ENCODE assay signal across 19 cellular contexts in genomic region chr1:209802117-209802779, GRCh38. TPM values are rescaled to one million over a fixed set of nuclear protein-coding genes. Genes with fewer than 3 reads are reported as not detected.
A peak's percentile ranks its signal among the peaks of the same experiment; 100 is the strongest.
DNase-seq lines count a peak whose midpoint lies in the region; ATAC-seq, FAIRE-seq and TF ChIP-seq lines count a peak whose summit lies in the region.
"Had no signal": no experiment of that assay in that cellular context is flagged by ENCODE, and none has a peak within 500 bp of the region (broad histone marks: within the 10 kb centered on the region; RNA-seq: fewer than 3 reads in every experiment).

No MANE protein-coding gene starts in this region.

- peaks cover 2% of the 10 kb centered on the region for H3K9me3 ChIP-seq in thymus (ENCODE audit: control insufficient read depth)
- H3K9me3 ChIP-seq: A549 had no signal

- 97% methylated on average over 4 of the region's 4 CpGs for WGBS in thymus

- peaks cover 7% of the 10 kb centered on the region for H3K4me1 ChIP-seq in thymus (ENCODE audit: control insufficient read depth, insufficient read depth, low read length)
- H3K4me1 ChIP-seq: A549 had no signal

- FAIRE-seq in bronchial epithelial cell (lab: Jason Lieb, UNC), result no peak
- FAIRE-seq: A549 had no signal

- ATAC-seq in left lobe of liver, result peak; percentile 65
- ATAC-seq: A549; naive thymus-derived CD4-positive, alpha-beta T cell had no signal

- DNase-seq in NCI-H526 (lab: John Stamatoyannopoulos, UW), result peak; percentile 2 to 12
- DNase-seq in NCI-H526 treated with DMSO at 0.1 percent for 48 hours (lab: John Stamatoyannopoulos, UW), result no peak
- no peak for DNase-seq in bronchial epithelial cell (ENCODE audit: low read depth)
- peak; percentile 76 for DNase-seq in left lobe of liver (ENCODE audit: low spot score)
- DNase-seq in DMS53 treated with DMSO at 0.1 percent for 48 hours (lab: John Stamatoyannopoulos, UW; ENCODE audit: unreplicated experiment), result no peak
- no peak for DNase-seq in activated gamma-delta T cell (lab: John Stamatoyannopoulos, UW)
- no peak for DNase-seq in AG08395 (ENCODE audit: low spot score)
- DNase-seq: activated B cell treated with CpG ODN at 0.5 μM for 24 hours; GDM1; head of caudate nucleus; MM.1S; naive thymus-derived CD4-positive, alpha-beta T cell; NCI-H345; PC-9; stimulated activated CD4-positive, alpha-beta T cell treated with anti-CD3 and anti-CD28 coated beads, Interleukin-2, amount 100 ng/mL, for 48 hours had no signal

- H3K27me3 ChIP-seq in bronchial epithelial cell (ENCODE audit: control insufficient read depth, insufficient read depth, low read length) (no peaks in the 10 kb centered on the region), thymus (ENCODE audit: control insufficient read depth, insufficient read depth) (no peaks in the 10 kb centered on the region)

- peaks cover 41% of the 10 kb centered on the region for H3K36me3 ChIP-seq in bronchial epithelial cell (ENCODE audit: control insufficient read depth, insufficient read depth, low read length)
- H3K36me3 ChIP-seq in thymus (ENCODE audit: control insufficient read depth, insufficient read depth), result no peaks in the 10 kb centered on the region

- peak overlapping the region; percentile 11 for H3K27ac ChIP-seq in thymus (ENCODE audit: low read depth)
- H3K27ac ChIP-seq: A549, PC-9 had no signal

- H3K4me3 ChIP-seq in bronchial epithelial cell (ENCODE audit: low read depth, low read length), result peak overlapping the region; percentile 95
- no peak overlapping the region for H3K4me3 ChIP-seq in thymus (ENCODE audit: low read length)
- H3K4me3 ChIP-seq: A549, PC-9 had no signal

- TF ChIP-seq CTCF in bronchial epithelial cell (IDR thresholded peaks at IDR 0.05; ENCODE audit: insufficient read depth, low read length, severe bottlenecking), result no peak

RNA-seq across cellular contexts. Expression of gene IRF6, which starts 3.7 kb away (rescaled TPM):
- total RNA-seq in bronchial epithelial cell (175 and 226 TPM in 2 replicates), left lobe of liver (30.0 TPM)
- polyA plus RNA-seq in thymus, result 39.9 TPM

RNA-seq across cellular contexts. Expression of gene C1orf74, which starts 17.9 kb away (rescaled TPM):
- total RNA-seq in bronchial epithelial cell (6.8 and 11.6 TPM in 2 replicates), left lobe of liver (1.3 TPM)
- polyA plus RNA-seq in thymus, result 2.8 TPM

RNA-seq across cellular contexts. Expression of gene UTP25, which starts 25.5 kb away (rescaled TPM):
- 2.9 and 6.3 TPM in 2 replicates for total RNA-seq in bronchial epithelial cell
- total RNA-seq in left lobe of liver, result 3.7 TPM
- 2.9 TPM for polyA plus RNA-seq in thymus

RNA-seq across cellular contexts. Expression of gene TRAF3IP3, which starts 46.4 kb away (rescaled TPM):
- total RNA-seq in bronchial epithelial cell, result not detected in 2 replicates
- total RNA-seq in left lobe of liver, result 1.4 TPM
- polyA plus RNA-seq in thymus, result 142 TPM
- total RNA-seq: HT-29, PC-9, renal cortical epithelial cell had no signal
- polyA plus RNA-seq: A549 had no signal

Comparison
In these comparisons a context has a peak if more than half of its experiments do, and no peak if none do; other contexts are left out.
1. DNase-seq: peak in NCI-H526 (2 of 2) and left lobe of liver (single experiment); none in NCI-H526 treated with DMSO at 0.1 percent for 48 hours (single experiment), bronchial epithelial cell (single experiment), DMS53 treated with DMSO at 0.1 percent for 48 hours (single experiment), activated gamma-delta T cell (single experiment) and AG08395 (single experiment).